Comparison of ENCODE assay signal across 1 cellular context in genomic region chr6:33988121-33989015, GRCh38.
TF ChIP-seq lines count a peak whose summit lies in the region.

No MANE protein-coding gene starts in this region.

TF ChIP-seq in HepG2, 621 proteins besides CTCF, POLR2A, EP300 and RAD21 (continued from another document and continues in another):
- TF ChIP-seq ZNF296 (CRISPR knock-in tag; conservative IDR thresholded peaks at IDR 0.05) (no peak), HOMEZ (CRISPR knock-in tag; IDR thresholded peaks at IDR 0.05; ENCODE audit: low read depth) (peak; percentile 39; the same call in 1 of the 2 replicates), NFE2L2 (IDR thresholded peaks at IDR 0.05; ENCODE audit: low read length) (no peak), SIN3A (IDR thresholded peaks at IDR 0.05; ENCODE audit: borderline replicate concordance, low read depth, low read length) (peak; percentile 85; the same call in 1 of the 2 replicates), GATAD1 (CRISPR knock-in tag; IDR thresholded peaks at IDR 0.05) (peak; percentile 64), SCMH1 (CRISPR knock-in tag; IDR thresholded peaks at IDR 0.05; ENCODE audit: borderline replicate concordance) (no peak), DPF2 (CRISPR knock-in tag; IDR thresholded peaks at IDR 0.05; ENCODE audit: borderline replicate concordance, low read depth) (peak; percentile 89), ZBTB7A (CRISPR knock-in tag; IDR thresholded peaks at IDR 0.05) (no peak), ZBTB40 (IDR thresholded peaks at IDR 0.05) (no peak), ZBTB40 (CRISPR knock-in tag; IDR thresholded peaks at IDR 0.05) (peak; percentile 61; the same call in 1 of the 2 replicates), HCFC1 (IDR thresholded peaks at IDR 0.05; ENCODE audit: low read depth, low read length) (no peak; the same call in 1 of the 2 replicates), ZFP1 (CRISPR knock-in tag; IDR thresholded peaks at IDR 0.05) (peak; percentile 90), ZNF687 (CRISPR knock-in tag; IDR thresholded peaks at IDR 0.05) (peak; percentile 68), ZNF713 (CRISPR knock-in tag; IDR thresholded peaks at IDR 0.05) (no peak), RXRA (CRISPR knock-in tag; IDR thresholded peaks at IDR 0.05) (peak; percentile 74; the same call in 1 of the 2 replicates), ZFY (CRISPR knock-in tag; IDR thresholded peaks at IDR 0.05) (peak; percentile 78), SMARCE1 (IDR thresholded peaks at IDR 0.05; ENCODE audit: borderline replicate concordance) (no peak), GPBP1L1 (CRISPR knock-in tag; IDR thresholded peaks at IDR 0.05) (no peak), TCF12 (IDR thresholded peaks at IDR 0.05) (no peak), TCF12 (CRISPR knock-in tag; IDR thresholded peaks at IDR 0.05) (peak; percentile 92), NR0B2 (CRISPR knock-in tag; IDR thresholded peaks at IDR 0.05) (no peak), ARID5B (CRISPR knock-in tag; IDR thresholded peaks at IDR 0.05) (peak; percentile 97), ZNF720 (CRISPR knock-in tag; IDR thresholded peaks at IDR 0.05) (no peak), ZNF512B (CRISPR knock-in tag; IDR thresholded peaks at IDR 0.05; ENCODE audit: borderline replicate concordance) (0 out of 2 replicates have a peak, but pooled peaks have one; percentile 56), ZNF180 (CRISPR knock-in tag; IDR thresholded peaks at IDR 0.05; ENCODE audit: borderline replicate concordance, low read depth) (no peak), THRA (CRISPR knock-in tag; IDR thresholded peaks at IDR 0.05; ENCODE audit: borderline replicate concordance) (peak; percentile 95), ZNF343 (CRISPR knock-in tag; IDR thresholded peaks at IDR 0.05) (peak; percentile 99)
